In the genomic region with DNA sequence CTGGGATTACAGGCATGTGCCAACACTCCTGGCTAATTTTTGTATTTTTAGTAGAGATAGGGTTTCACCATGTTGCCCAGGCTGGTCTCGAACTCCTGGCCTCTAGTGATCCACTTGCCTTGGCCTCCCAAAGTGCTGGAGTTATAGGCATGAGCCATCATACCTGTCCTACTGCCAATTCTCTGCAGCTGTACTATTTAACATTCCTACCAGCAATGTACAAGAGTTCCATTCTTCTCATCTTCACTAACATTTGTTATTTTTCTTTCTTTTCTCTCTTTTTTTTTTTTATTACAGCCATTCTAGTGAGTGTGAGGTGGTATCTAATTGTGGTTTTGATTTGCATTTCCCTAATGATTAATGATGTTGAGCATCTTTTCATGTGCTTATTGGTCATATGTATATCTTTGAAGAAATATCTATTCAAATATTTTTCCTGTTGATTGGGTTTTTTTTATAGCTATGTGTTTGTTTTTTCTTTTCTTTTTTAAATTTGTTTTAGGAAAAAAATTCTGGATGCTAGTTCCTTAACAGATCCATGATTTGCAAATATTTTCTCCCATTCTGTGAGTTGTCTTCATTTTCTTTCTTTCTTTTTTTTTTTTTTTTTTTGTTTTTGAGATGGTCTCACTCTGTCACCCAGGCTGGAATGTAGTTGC, we compare ENCODE assay signal across 20 cellular contexts. TPM values are rescaled to one million over a fixed set of nuclear protein-coding genes. Genes with fewer than 3 reads are reported as not detected.
DNase-seq lines count a peak whose midpoint lies in the region; ATAC-seq, FAIRE-seq and TF ChIP-seq lines count a peak whose summit lies in the region.
"Had no signal": no experiment of that assay in that cellular context is flagged by ENCODE, and none has a peak within 500 bp of the region (broad histone marks: within the 10 kb centered on the region; RNA-seq: fewer than 3 reads in every experiment).

No MANE protein-coding gene starts in this region.

- H3K9me3 Mint-ChIP-seq in CD14-positive monocyte (peaks cover 0 to 1% (median 0%) of the 10 kb centered on the region in 7 donors), memory B cell (no peaks in the 10 kb centered on the region)

- no peaks in the 10 kb centered on the region for H3K27me3 ChIP-seq in left lung

- H3K4me1 ChIP-seq in left lung, result peaks cover 0 to 14% of the 10 kb centered on the region in 2 donors

- FAIRE-seq in G401.6 (lab: Jason Lieb, UNC), result peak; percentile 27

- peaks cover 0 to 8% of the 10 kb centered on the region in 2 donors for H3K36me3 ChIP-seq in left lung

- H3K36me3 Mint-ChIP-seq in CD14-positive monocyte (peaks cover 17 to 22% of the 10 kb centered on the region in 2 donors), memory B cell (peaks cover 9% of the 10 kb centered on the region)

- no peak overlapping the region for H3K27ac ChIP-seq in left lung
- H3K27ac ChIP-seq in substantia nigra (ENCODE audit: low read depth, low read length, poor library complexity, severe bottlenecking), result no peak overlapping the region
- H3K27ac ChIP-seq: C4-2B, SK-N-MC had no signal

- H3K4me1 Mint-ChIP-seq in CD14-positive monocyte, result peaks cover 16% of the 10 kb centered on the region
- peaks cover 39% of the 10 kb centered on the region for H3K4me1 Mint-ChIP-seq in memory B cell

- H3K27ac Mint-ChIP-seq in CD14-positive monocyte (peak overlapping the region in 4 of 7 donors; percentile 4 to 70 (median 38)), memory B cell (peak overlapping the region; percentile 48)

- no peak overlapping the region for H3K4me3 ChIP-seq in astrocyte of the spinal cord (ENCODE audit: low read depth, low read length)
- no peak overlapping the region for H3K4me3 ChIP-seq in left lung
- H3K4me3 ChIP-seq: SK-N-MC had no signal

- in situ Hi-C loops in astrocyte of the spinal cord (cut with HindIII; ENCODE audit: low sequenced_read_pairs), result no loop called here

- no peak overlapping the region for H3K4me3 Mint-ChIP-seq in CD14-positive monocyte
- peak overlapping the region; percentile 41 for H3K4me3 Mint-ChIP-seq in memory B cell

- ATAC-seq in memory B cell (ENCODE audit: low read depth) (no peak), GM18867 (IDR thresholded peaks at IDR 0.05; ENCODE audit: unreplicated experiment) (no peak), left lung (no peak)
- ATAC-seq: Panc1 had no signal

- no peak for TF ChIP-seq CTCF in CD14-positive monocyte (IDR thresholded peaks at IDR 0.05)
- TF ChIP-seq CTCF in astrocyte of the spinal cord (IDR thresholded peaks at IDR 0.05; ENCODE audit: low read depth, low read length), result no peak
- no peak for TF ChIP-seq CTCF in left lung (IDR thresholded peaks at IDR 0.05)

- intact Hi-C loops in CD14-positive monocyte (cut with micrococcal nuclease) (no loop called here), left lung (cut with DNase I) (no loop called here)

- H3K9me3 ChIP-seq in left lung, result no peaks in the 10 kb centered on the region

- no peaks in the 10 kb centered on the region for H3K27me3 Mint-ChIP-seq in CD14-positive monocyte (ENCODE audit: low read depth in 3 of 3)
- no peaks in the 10 kb centered on the region for H3K27me3 Mint-ChIP-seq in memory B cell

- DNase-seq in CD14-positive monocyte (ENCODE audit: low spot score), result no peak
- DNase-seq in astrocyte of the spinal cord (ENCODE audit: low read depth, low spot score), result peak; percentile 3
- no peak for DNase-seq in memory B cell (ENCODE audit: low spot score in 2 of 2)
- no peak for DNase-seq in left lung
- DNase-seq in activated gamma-delta T cell (lab: John Stamatoyannopoulos, UW), result no peak
- no peak for DNase-seq in substantia nigra (lab: John Stamatoyannopoulos, UW)
- DNase-seq: Calu3, DMS53, Kasumi-1, MM.1S, NCI-H1092 treated with DMSO at 0.1 percent for 48 hours, NCI-H2081 treated with DMSO at 0.1 percent for 48 hours, NCI-H82 had no signal

RNA-seq across cellular contexts. Expression of a gene that starts 17.4 kb away (rescaled TPM):
- polyA plus RNA-seq in CD14-positive monocyte, result 10 to 100 TPM; 29.0 to 43.6 TPM
- 100 to 1,000 TPM; 104 to 136 TPM for total RNA-seq in left lung

RNA-seq across cellular contexts. Expression of a gene that starts 59.0 kb away (rescaled TPM):
- not detected for polyA plus RNA-seq in CD14-positive monocyte
- total RNA-seq in left lung, result not detected
- total RNA-seq: A673, Calu3, Right ventricle myocardium inferior had no signal
